1 cellular context compared by ENCODE assay signal in genomic region chr13:32032780-32033179, GRCh38.
TF ChIP-seq lines count a peak whose summit lies in the region.

No MANE protein-coding gene starts in this region.

TF ChIP-seq in GM23338, 12 proteins besides CTCF, POLR2A, EP300 and RAD21 (continued from another document):
- TF ChIP-seq, protein P1, sequence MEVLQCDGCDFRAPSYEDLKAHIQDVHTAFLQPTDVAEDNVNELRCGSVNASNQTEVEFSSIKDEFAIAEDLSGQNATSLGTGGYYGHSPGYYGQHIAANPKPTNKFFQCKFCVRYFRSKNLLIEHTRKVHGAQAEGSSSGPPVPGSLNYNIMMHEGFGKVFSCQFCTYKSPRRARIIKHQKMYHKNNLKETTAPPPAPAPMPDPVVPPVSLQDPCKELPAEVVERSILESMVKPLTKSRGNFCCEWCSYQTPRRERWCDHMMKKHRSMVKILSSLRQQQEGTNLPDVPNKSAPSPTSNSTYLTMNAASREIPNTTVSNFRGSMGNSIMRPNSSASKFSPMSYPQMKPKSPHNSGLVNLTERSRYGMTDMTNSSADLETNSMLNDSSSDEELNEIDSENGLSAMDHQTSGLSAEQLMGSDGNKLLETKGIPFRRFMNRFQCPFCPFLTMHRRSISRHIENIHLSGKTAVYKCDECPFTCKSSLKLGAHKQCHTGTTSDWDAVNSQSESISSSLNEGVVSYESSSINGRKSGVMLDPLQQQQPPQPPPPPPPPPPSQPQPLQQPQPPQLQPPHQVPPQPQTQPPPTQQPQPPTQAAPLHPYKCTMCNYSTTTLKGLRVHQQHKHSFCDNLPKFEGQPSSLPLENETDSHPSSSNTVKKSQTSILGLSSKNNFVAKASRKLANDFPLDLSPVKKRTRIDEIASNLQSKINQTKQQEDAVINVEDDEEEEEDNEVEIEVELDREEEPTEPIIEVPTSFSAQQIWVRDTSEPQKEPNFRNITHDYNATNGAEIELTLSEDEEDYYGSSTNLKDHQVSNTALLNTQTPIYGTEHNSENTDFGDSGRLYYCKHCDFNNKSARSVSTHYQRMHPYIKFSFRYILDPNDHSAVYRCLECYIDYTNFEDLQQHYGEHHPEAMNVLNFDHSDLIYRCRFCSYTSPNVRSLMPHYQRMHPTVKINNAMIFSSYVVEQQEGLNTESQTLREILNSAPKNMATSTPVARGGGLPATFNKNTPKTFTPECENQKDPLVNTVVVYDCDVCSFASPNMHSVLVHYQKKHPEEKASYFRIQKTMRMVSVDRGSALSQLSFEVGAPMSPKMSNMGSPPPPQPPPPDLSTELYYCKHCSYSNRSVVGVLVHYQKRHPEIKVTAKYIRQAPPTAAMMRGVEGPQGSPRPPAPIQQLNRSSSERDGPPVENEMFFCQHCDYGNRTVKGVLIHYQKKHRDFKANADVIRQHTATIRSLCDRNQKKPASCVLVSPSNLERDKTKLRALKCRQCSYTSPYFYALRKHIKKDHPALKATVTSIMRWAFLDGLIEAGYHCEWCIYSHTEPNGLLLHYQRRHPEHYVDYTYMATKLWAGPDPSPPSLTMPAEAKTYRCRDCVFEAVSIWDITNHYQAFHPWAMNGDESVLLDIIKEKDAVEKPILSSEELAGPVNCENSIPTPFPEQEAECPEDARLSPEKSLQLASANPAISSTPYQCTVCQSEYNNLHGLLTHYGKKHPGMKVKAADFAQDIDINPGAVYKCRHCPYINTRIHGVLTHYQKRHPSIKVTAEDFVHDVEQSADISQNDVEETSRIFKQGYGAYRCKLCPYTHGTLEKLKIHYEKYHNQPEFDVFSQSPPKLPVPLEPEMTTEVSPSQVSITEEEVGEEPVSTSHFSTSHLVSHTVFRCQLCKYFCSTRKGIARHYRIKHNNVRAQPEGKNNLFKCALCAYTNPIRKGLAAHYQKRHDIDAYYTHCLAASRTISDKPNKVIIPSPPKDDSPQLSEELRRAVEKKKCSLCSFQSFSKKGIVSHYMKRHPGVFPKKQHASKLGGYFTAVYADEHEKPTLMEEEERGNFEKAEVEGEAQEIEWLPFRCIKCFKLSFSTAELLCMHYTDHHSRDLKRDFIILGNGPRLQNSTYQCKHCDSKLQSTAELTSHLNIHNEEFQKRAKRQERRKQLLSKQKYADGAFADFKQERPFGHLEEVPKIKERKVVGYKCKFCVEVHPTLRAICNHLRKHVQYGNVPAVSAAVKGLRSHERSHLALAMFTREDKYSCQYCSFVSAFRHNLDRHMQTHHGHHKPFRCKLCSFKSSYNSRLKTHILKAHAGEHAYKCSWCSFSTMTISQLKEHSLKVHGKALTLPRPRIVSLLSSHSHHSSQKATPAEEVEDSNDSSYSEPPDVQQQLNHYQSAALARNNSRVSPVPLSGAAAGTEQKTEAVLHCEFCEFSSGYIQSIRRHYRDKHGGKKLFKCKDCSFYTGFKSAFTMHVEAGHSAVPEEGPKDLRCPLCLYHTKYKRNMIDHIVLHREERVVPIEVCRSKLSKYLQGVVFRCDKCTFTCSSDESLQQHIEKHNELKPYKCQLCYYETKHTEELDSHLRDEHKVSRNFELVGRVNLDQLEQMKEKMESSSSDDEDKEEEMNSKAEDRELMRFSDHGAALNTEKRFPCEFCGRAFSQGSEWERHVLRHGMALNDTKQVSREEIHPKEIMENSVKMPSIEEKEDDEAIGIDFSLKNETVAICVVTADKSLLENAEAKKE (CRISPR knock-in tag; IDR thresholded peaks at IDR 0.05) = no peak
